In genomic region chr14:31855262-31855661, GRCh38 we compare ENCODE assay signal across 25 cellular contexts.
DNase-seq lines count a peak whose midpoint lies in the region; ATAC-seq lines count a peak whose summit lies in the region.
"Had no signal": no experiment of that assay in that cellular context is flagged by ENCODE, and none has a peak within 500 bp of the region (broad histone marks: within the 10 kb centered on the region; RNA-seq: fewer than 3 reads in every experiment).

No MANE protein-coding gene starts in this region.

- no peak overlapping the region for H2BK120ac ChIP-seq in mesenchymal stem cell (ENCODE audit: low read depth, low read length)

- ATAC-seq in activated naive CD8-positive, alpha-beta T cell treated with anti-CD3 and anti-CD28 coated beads, Interleukin-2, amount 50 U/mL, for 24 hours: no peak

- no peak overlapping the region for H3K4me3 Mint-ChIP-seq in activated naive CD8-positive, alpha-beta T cell treated with anti-CD3 and anti-CD28 coated beads, Interleukin-2, amount 50 U/mL, for 24 hours
- H3K4me3 Mint-ChIP-seq: CD4-positive, alpha-beta memory T cell had no signal

- no peaks in the 10 kb centered on the region for H3K4me1 ChIP-seq in mesenchymal stem cell (ENCODE audit: control insufficient read depth, insufficient read depth, low read depth, low read length)

- peaks cover 18% of the 10 kb centered on the region for H3K9me3 Mint-ChIP-seq in activated naive CD8-positive, alpha-beta T cell treated with anti-CD3 and anti-CD28 coated beads, Interleukin-2, amount 50 U/mL, for 24 hours

- H3K79me1 ChIP-seq in mesenchymal stem cell (replicated peaks; ENCODE audit: low read length, poor library complexity, severe bottlenecking): no peaks in the 10 kb centered on the region

- H3K27ac ChIP-seq in mesenchymal stem cell (ENCODE audit: low read length, poor library complexity, severe bottlenecking): no peak overlapping the region
- H3K27ac ChIP-seq: PC-9, SJSA1 had no signal

- H4K8ac ChIP-seq in mesenchymal stem cell (ENCODE audit: low read length): no peak overlapping the region

- H2BK15ac ChIP-seq in mesenchymal stem cell (ENCODE audit: low read depth, poor library complexity, severe bottlenecking): no peak overlapping the region

- H3K4ac ChIP-seq in mesenchymal stem cell (ENCODE audit: low read depth in 1 of 2, low read length in 2 of 2): no peak overlapping the region

- H3K27me3 Mint-ChIP-seq in activated naive CD8-positive, alpha-beta T cell treated with anti-CD3 and anti-CD28 coated beads, Interleukin-2, amount 50 U/mL, for 24 hours: no peaks in the 10 kb centered on the region
- H3K27me3 Mint-ChIP-seq: CD4-positive, alpha-beta memory T cell had no signal

- no peaks in the 10 kb centered on the region for H3K27me3 ChIP-seq in mesenchymal stem cell (ENCODE audit: control insufficient read depth in 1 of 2, insufficient read depth in 1 of 2, low read length in 2 of 2)
- H3K27me3 ChIP-seq: SJSA1 had no signal

- no peak overlapping the region for H2BK12ac ChIP-seq in mesenchymal stem cell (ENCODE audit: low read length in 2 of 2)

- no peaks in the 10 kb centered on the region for H3K36me3 ChIP-seq in mesenchymal stem cell (ENCODE audit: control insufficient read depth in 1 of 2, insufficient read depth in 2 of 2, low read depth in 1 of 2, low read length in 2 of 2)
- H3K36me3 ChIP-seq: SJSA1 had no signal

- peaks cover 67% of the 10 kb centered on the region for H3K36me3 Mint-ChIP-seq in activated naive CD8-positive, alpha-beta T cell treated with anti-CD3 and anti-CD28 coated beads, Interleukin-2, amount 50 U/mL, for 24 hours (ENCODE audit: low read depth)

- no peak overlapping the region for H2AFZ ChIP-seq in mesenchymal stem cell (ENCODE audit: low read depth, low read length)
- H2AFZ ChIP-seq: PC-9 had no signal

- H2AK5ac ChIP-seq in mesenchymal stem cell (ENCODE audit: low read length, severe bottlenecking): no peak overlapping the region

- DNase-seq in HuH-7 (ENCODE audit: low spot score) (peak; percentile 66), amniotic epithelial cell (ENCODE audit: low read depth) (peak; percentile 23), iris pigment epithelial cell (ENCODE audit: low read depth) (peak; percentile 25), mesenchymal stem cell (peak; percentile 6), A172 (ENCODE audit: low spot score) (no peak)
- no peak for DNase-seq in stimulated activated CD8-positive, alpha-beta memory T cell treated with anti-CD3 and anti-CD28 coated beads, Interleukin-4, amount 100 ng/mL, for 48 hours
- no peak for DNase-seq in activated naive CD8-positive, alpha-beta T cell treated with anti-CD3 and anti-CD28 coated beads, Interleukin-2, amount 50 U/mL, for 24 hours
- DNase-seq: C1 segment of cervical spinal cord; CD4-positive, alpha-beta memory T cell; COR-L47; DMS79 treated with DMSO at 0.1 percent for 48 hours; GF-D8; GOT3; HCEC 1CT; Kasumi-1; MV-4-11; NCI-H1105; NCI-H1436 treated with DMSO at 0.1 percent for 48 hours; NCI-H187 treated with DMSO at 0.1 percent for 48 hours; NCI-H524 treated with DMSO at 0.1 percent for 48 hours; NCI-H774; NK-92 treated with Interleukin-12 subunit alpha and Interleukin-12 subunit beta, amount 100 ng/mL, for 24 hours; PC-9; Right ventricle myocardium superior had no signal

- no peaks in the 10 kb centered on the region for H3K4me1 Mint-ChIP-seq in activated naive CD8-positive, alpha-beta T cell treated with anti-CD3 and anti-CD28 coated beads, Interleukin-2, amount 50 U/mL, for 24 hours
- H3K4me1 Mint-ChIP-seq: CD4-positive, alpha-beta memory T cell had no signal

- no peak overlapping the region for H3K27ac Mint-ChIP-seq in activated naive CD8-positive, alpha-beta T cell treated with anti-CD3 and anti-CD28 coated beads, Interleukin-2, amount 50 U/mL, for 24 hours
- H3K27ac Mint-ChIP-seq: CD4-positive, alpha-beta memory T cell had no signal

- no peaks in the 10 kb centered on the region for H3K9me3 ChIP-seq in mesenchymal stem cell (ENCODE audit: control insufficient read depth, low read length)
- H3K9me3 ChIP-seq: SJSA1 had no signal

- no peak overlapping the region for H2BK5ac ChIP-seq in mesenchymal stem cell (ENCODE audit: low read depth, low read length, poor library complexity, severe bottlenecking)

- H3K4me3 ChIP-seq in mesenchymal stem cell (ENCODE audit: insufficient read depth in 1 of 2, low read depth in 1 of 2, low read length in 2 of 2): no peak overlapping the region
- H3K4me3 ChIP-seq: PC-9, SJSA1 had no signal

- no peak overlapping the region for H3K14ac ChIP-seq in mesenchymal stem cell (ENCODE audit: low read length in 2 of 2)

- H3K23ac ChIP-seq in mesenchymal stem cell (ENCODE audit: low read length in 2 of 2): no peak overlapping the region

- no peak overlapping the region for H3K9ac ChIP-seq in mesenchymal stem cell (ENCODE audit: low read length)

- WGBS in mesenchymal stem cell: no CpG with 5 or more reads among the region's 1 CpG

- H3K18ac ChIP-seq in mesenchymal stem cell (ENCODE audit: low read depth in 1 of 2, low read length in 2 of 2): no peak overlapping the region

- H3K4me2 ChIP-seq in mesenchymal stem cell (ENCODE audit: low read length, poor library complexity, severe bottlenecking): no peak overlapping the region
- H3K4me2 ChIP-seq: PC-9 had no signal

- no peak overlapping the region for H4K91ac ChIP-seq in mesenchymal stem cell (ENCODE audit: low read length)

Comparison
In these comparisons a context has a peak if more than half of its experiments do, and no peak if none do; other contexts are left out.
1. DNase-seq: peak in HuH-7 (single experiment), amniotic epithelial cell (single experiment), iris pigment epithelial cell (single experiment) and mesenchymal stem cell (single experiment); none in stimulated activated CD8-positive, alpha-beta memory T cell treated with anti-CD3 and anti-CD28 coated beads, Interleukin-4, amount 100 ng/mL, for 48 hours (single experiment), activated naive CD8-positive, alpha-beta T cell treated with anti-CD3 and anti-CD28 coated beads, Interleukin-2, amount 50 U/mL, for 24 hours (single experiment) and A172 (single experiment).